Comparison of ENCODE assay signal across 1 cellular context in genomic region chr2:233486357-233486756, GRCh38.
TF ChIP-seq lines count a peak whose summit lies in the region.

No MANE protein-coding gene starts in this region.

TF ChIP-seq in IMR-90, 13 proteins besides CTCF, POLR2A, EP300 and RAD21 (continued from another document):
- TF ChIP-seq ELK1 (IDR thresholded peaks at IDR 0.05; ENCODE audit: borderline replicate concordance, low read depth, low read length) (no peak), MAFK (IDR thresholded peaks at IDR 0.05; ENCODE audit: low read depth, low read length) (no peak), USF2 (IDR thresholded peaks at IDR 0.05; ENCODE audit: low read depth, low read length) (no peak), RCOR1 (IDR thresholded peaks at IDR 0.05; ENCODE audit: insufficient replicate concordance, low read length) (no peak), CHD1 (IDR thresholded peaks at IDR 0.05; ENCODE audit: low read depth, low read length) (no peak), FOS (IDR thresholded peaks at IDR 0.05; ENCODE audit: low read depth, low read length) (no peak), CEBPB (IDR thresholded peaks at IDR 0.05; ENCODE audit: low read depth, low read length) (no peak), MAZ (IDR thresholded peaks at IDR 0.05; ENCODE audit: borderline replicate concordance, low read depth, low read length) (no peak), NFE2L2 (IDR thresholded peaks at IDR 0.05; ENCODE audit: low read depth, low read length) (no peak)
